In genomic region chr18:29737190-29737589, GRCh38 we compare ENCODE assay signal across 18 cellular contexts.
DNase-seq lines count a peak whose midpoint lies in the region; ATAC-seq and TF ChIP-seq lines count a peak whose summit lies in the region.
"Had no signal": no experiment of that assay in that cellular context is flagged by ENCODE, and none has a peak within 500 bp of the region (broad histone marks: within the 10 kb centered on the region; RNA-seq: fewer than 3 reads in every experiment).

No MANE protein-coding gene starts in this region.

- H2AK9ac ChIP-seq in IMR-90 (replicated peaks; ENCODE audit: low read depth, low read length, poor library complexity): no peak overlapping the region

- in situ Hi-C loops in IMR-90 (cut with MboI; ENCODE audit: low sequenced_read_pairs): no loop called here

- H3K27me3 Mint-ChIP-seq in activated CD4-positive, alpha-beta T cell treated with anti-CD3 and anti-CD28 coated beads for 36 hours: no peaks in the 10 kb centered on the region
- H3K27me3 Mint-ChIP-seq: CD4-positive, alpha-beta memory T cell had no signal

- H3K27me3 ChIP-seq in IMR-90 (ENCODE audit: control insufficient read depth, insufficient read depth, low read length): no peaks in the 10 kb centered on the region
- H3K27me3 ChIP-seq in spleen (replicated peaks in 1 of 7): no peaks in the 10 kb centered on the region

- H3K4me1 ChIP-seq in IMR-90 (ENCODE audit: control insufficient read depth, insufficient read depth, low read length) (no peaks in the 10 kb centered on the region), spleen (no peaks in the 10 kb centered on the region)
- H3K4me1 ChIP-seq: HAP-1 had no signal

- peaks cover 15% of the 10 kb centered on the region for H3K9me3 Mint-ChIP-seq in activated CD4-positive, alpha-beta T cell treated with anti-CD3 and anti-CD28 coated beads for 36 hours (ENCODE audit: low read depth)
- H3K9me3 Mint-ChIP-seq: HFFc6 had no signal

- H3K56ac ChIP-seq in IMR-90 (ENCODE audit: extremely low read depth, insufficient read depth, low read length): no peak overlapping the region

- TF ChIP-seq POLR2A in IMR-90 (IDR thresholded peaks at IDR 0.05; ENCODE audit: low read depth, low read length): no peak
- no peak for TF ChIP-seq POLR2A in spleen (IDR thresholded peaks at IDR 0.05)

- no peak for TF ChIP-seq RAD21 in IMR-90 (IDR thresholded peaks at IDR 0.05; ENCODE audit: low read length)

- BruUV-seq in IMR-90 (replicated peaks; lab: Mats Ljungman, UMichigan): no TSS peak

- H3K36me3 Mint-ChIP-seq in activated CD4-positive, alpha-beta T cell treated with anti-CD3 and anti-CD28 coated beads for 36 hours (ENCODE audit: low read depth): no peaks in the 10 kb centered on the region
- H3K36me3 Mint-ChIP-seq: CD4-positive, alpha-beta memory T cell had no signal

- no peak overlapping the region for H3K18ac ChIP-seq in IMR-90 (ENCODE audit: low read depth, low read length)

- H3K27ac ChIP-seq in IMR-90 (ENCODE audit: insufficient read depth, low read length) (no peak overlapping the region), spleen (no peak overlapping the region)
- H3K27ac ChIP-seq: GM23248 had no signal

- no peak overlapping the region for H3K4ac ChIP-seq in IMR-90 (ENCODE audit: low read depth, low read length)

- no peaks in the 10 kb centered on the region for H3K4me1 Mint-ChIP-seq in activated CD4-positive, alpha-beta T cell treated with anti-CD3 and anti-CD28 coated beads for 36 hours
- H3K4me1 Mint-ChIP-seq: CD4-positive, alpha-beta memory T cell had no signal

- no peak overlapping the region for H4K91ac ChIP-seq in IMR-90 (ENCODE audit: insufficient read depth, low read depth, low read length)

- H4K20me1 ChIP-seq in IMR-90 (ENCODE audit: insufficient read depth, low read length): no peaks in the 10 kb centered on the region

- H3K14ac ChIP-seq in IMR-90 (replicated peaks; ENCODE audit: low read depth, low read length): no peak overlapping the region

- H3K9me1 ChIP-seq in IMR-90 (ENCODE audit: insufficient read depth, low read length): 0 out of 2 replicates have a peak, but pooled peaks cover 2% of the 10 kb centered on the region

- CTCF ChIA-PET in IMR-90 (lab: Yijun Ruan, JAX): no interaction called here
- CTCF ChIA-PET in activated CD4-positive, alpha-beta T cell treated with anti-CD3 and anti-CD28 coated beads for 36 hours (lab: Charles Lee): no interaction called here

- H3K9me3 ChIP-seq in IMR-90 (ENCODE audit: control insufficient read depth, insufficient read depth, low read length) (no peaks in the 10 kb centered on the region), spleen (peaks cover 0 to 16% (median 0%) of the 10 kb centered on the region in 8 donors)
- H3K9me3 ChIP-seq: HAP-1 had no signal

- H3K36me3 ChIP-seq in IMR-90 (ENCODE audit: control insufficient read depth, insufficient read depth, low read length): no peaks in the 10 kb centered on the region
- H3K36me3 ChIP-seq in spleen: no peaks in the 10 kb centered on the region
- H3K36me3 ChIP-seq: HAP-1 had no signal

- no peak overlapping the region for H3K4me3 ChIP-seq in IMR-90 (ENCODE audit: insufficient read depth, low read depth, low read length)
- H3K4me3 ChIP-seq in spleen: no peak overlapping the region
- H3K4me3 ChIP-seq: GM23248, HAP-1 had no signal

- no peak overlapping the region for H2BK120ac ChIP-seq in IMR-90 (ENCODE audit: low read depth, low read length)

- dilution Hi-C loops in IMR-90 (cut with HindIII; ENCODE audit: low sequenced_read_pairs, unreplicated experiment): no loop called here

- WGBS in IMR-90 (ENCODE audit: extremely low coverage in 2 of 2, insufficient read length in 1 of 2), 2 experiments: no CpG with 5 or more reads among the region's 3 CpGs
- WGBS in spleen, 5 donors: 55 to 83% (median 63%) methylated on average over 2 to 3 of the region's 3 CpGs

- TF ChIP-seq CTCF in IMR-90 (conservative IDR thresholded peaks at IDR 0.05; ENCODE audit: low read depth, low read length) (no peak), spleen (IDR thresholded peaks at IDR 0.05 in 8 of 11, conservative IDR thresholded peaks at IDR 0.05 in 3 of 11) (no peak)

- peak overlapping the region; percentile 63 for H2AFZ ChIP-seq in IMR-90 (replicated peaks; ENCODE audit: low read length, poor library complexity)
- H2AFZ ChIP-seq: GM23248 had no signal

- no peak overlapping the region for H2BK20ac ChIP-seq in IMR-90 (ENCODE audit: low read depth, low read length)

- H2AK5ac ChIP-seq in IMR-90 (ENCODE audit: low read depth, low read length): no peak overlapping the region

- intact Hi-C loops in IMR-90 (cut with micrococcal nuclease): no loop called here
- intact Hi-C loops in spleen (cut with DNase I; ENCODE audit: low total_unique reads): no loop called here
- intact Hi-C loops in activated CD4-positive, alpha-beta T cell treated with anti-CD3 and anti-CD28 coated beads for 36 hours (cut with DNase I, micrococcal nuclease): no loop called here

- DNase-seq in IMR-90 (no peak), germinal center (ENCODE audit: low spot score) (peak; percentile 2), spleen (peak; percentile 47), A172 (ENCODE audit: low spot score) (no peak), NCI-H2227 (lab: John Stamatoyannopoulos, UW; ENCODE audit: unreplicated experiment) (no peak)
- DNase-seq in activated CD4-positive, alpha-beta T cell treated with anti-CD3 and anti-CD28 coated beads for 36 hours: no peak
- DNase-seq: 8988T; C1 segment of cervical spinal cord; Calu3; CD4-positive, alpha-beta memory T cell; COR-L47; DMS53; DMS79 treated with DMSO at 0.1 percent for 48 hours; GF-D8; GM23248; HFFc6 had no signal

- no peaks in the 10 kb centered on the region for H3K79me1 ChIP-seq in IMR-90 (ENCODE audit: low read depth in 1 of 2, low read length in 2 of 2)

- H3K4me2 ChIP-seq in IMR-90 (ENCODE audit: low read depth, low read length): no peak overlapping the region

- no peak overlapping the region for H4K5ac ChIP-seq in IMR-90 (ENCODE audit: low read depth, low read length)

- H3K27ac Mint-ChIP-seq in activated CD4-positive, alpha-beta T cell treated with anti-CD3 and anti-CD28 coated beads for 36 hours: no peak overlapping the region
- H3K27ac Mint-ChIP-seq: CD4-positive, alpha-beta memory T cell; HFFc6 had no signal

- no peak overlapping the region for H3K23ac ChIP-seq in IMR-90 (ENCODE audit: low read depth, low read length)

- H3K9ac ChIP-seq in IMR-90 (ENCODE audit: low read depth, low read length): no peak overlapping the region
- H3K9ac ChIP-seq: GM23248 had no signal

- no peak overlapping the region for H4K8ac ChIP-seq in IMR-90 (ENCODE audit: low read depth in 2 of 2, low read length in 2 of 2)

- H2BK5ac ChIP-seq in IMR-90 (ENCODE audit: low read depth, low read length, poor library complexity, severe bottlenecking): no peak overlapping the region

- POLR2A ChIA-PET in IMR-90 (lab: Charles Lee; ENCODE audit: unreplicated experiment): no interaction called here
- POLR2A ChIA-PET in activated CD4-positive, alpha-beta T cell treated with anti-CD3 and anti-CD28 coated beads for 36 hours (lab: Charles Lee): no interaction called here

- ATAC-seq in IMR-90 (ENCODE audit: low read depth) (no peak), GM18502 (IDR thresholded peaks at IDR 0.05; ENCODE audit: poor library complexity, unreplicated experiment) (no peak)
- no peak for ATAC-seq in activated CD4-positive, alpha-beta T cell treated with anti-CD3 and anti-CD28 coated beads for 36 hours

- H2BK15ac ChIP-seq in IMR-90 (ENCODE audit: low read depth, low read length): no peak overlapping the region

- H3K4me3 Mint-ChIP-seq in activated CD4-positive, alpha-beta T cell treated with anti-CD3 and anti-CD28 coated beads for 36 hours: no peak overlapping the region
- H3K4me3 Mint-ChIP-seq: CD4-positive, alpha-beta memory T cell; HFFc6 had no signal

TF ChIP-seq in IMR-90, 13 proteins besides CTCF, POLR2A, EP300 and RAD21:
- no peak for TF ChIP-seq MXI1 (IDR thresholded peaks at IDR 0.05; ENCODE audit: borderline replicate concordance, low read depth, low read length)
- TF ChIP-seq BHLHE40 (IDR thresholded peaks at IDR 0.05; ENCODE audit: low read depth, low read length): no peak
- TF ChIP-seq USF2 (IDR thresholded peaks at IDR 0.05; ENCODE audit: low read depth, low read length): no peak
- TF ChIP-seq MAZ (IDR thresholded peaks at IDR 0.05; ENCODE audit: borderline replicate concordance, low read depth, low read length): no peak
- no peak for TF ChIP-seq CEBPB (IDR thresholded peaks at IDR 0.05; ENCODE audit: low read depth, low read length)
- no peak for TF ChIP-seq FOS (IDR thresholded peaks at IDR 0.05; ENCODE audit: low read depth, low read length)
- no peak for TF ChIP-seq RCOR1 (IDR thresholded peaks at IDR 0.05; ENCODE audit: insufficient replicate concordance, low read length)
- no peak for TF ChIP-seq RFX5 (IDR thresholded peaks at IDR 0.05; ENCODE audit: low read depth, low read length)
TF ChIP-seq in IMR-90: peak in this region for 0.

Comparison
In these comparisons a context has a peak if more than half of its experiments do, and no peak if none do; other contexts are left out.
1. DNase-seq: peak in germinal center (single experiment) and spleen (single experiment); none in IMR-90 (single experiment), activated CD4-positive, alpha-beta T cell treated with anti-CD3 and anti-CD28 coated beads for 36 hours (single experiment), A172 (single experiment) and NCI-H2227 (single experiment).